ENCODE assay signal across 22 cellular contexts in genomic region chr1:27162090-27162489, GRCh38. TPM values are rescaled to one million over a fixed set of nuclear protein-coding genes. Genes with fewer than 3 reads are reported as not detected.
DNase-seq lines count a peak whose midpoint lies in the region; ATAC-seq and TF ChIP-seq lines count a peak whose summit lies in the region.
"Had no signal": no experiment of that assay in that cellular context is flagged by ENCODE, and none has a peak within 500 bp of the region (broad histone marks: within the 10 kb centered on the region; RNA-seq: fewer than 3 reads in every experiment).

No MANE protein-coding gene starts in this region.

- H3K27ac Mint-ChIP-seq in activated naive CD4-positive, alpha-beta T cell treated with anti-CD3 and anti-CD28 coated beads, Interleukin-2, amount 10 ng/mL, durations not matched to agents 7 days and 5 days, result peak overlapping the region; percentile 95
- peak overlapping the region; percentile 91 for H3K27ac Mint-ChIP-seq in type B pancreatic cell
- H3K27ac Mint-ChIP-seq: activated T-helper 2 cell treated with anti-CD3 and anti-CD28 coated beads, Interferon-gamma antibody, Interleukin-2, Interleukin-4, amounts not matched to agents 10 μg/mL and 5 μg/mL and 100 μg/mL, durations not matched to agents 14 hours and 24 hours and 36 hours; neural progenitor cell had no signal

- no peaks in the 10 kb centered on the region for H3K27me3 Mint-ChIP-seq in activated naive CD4-positive, alpha-beta T cell treated with anti-CD3 and anti-CD28 coated beads, Interleukin-2, amount 10 ng/mL, durations not matched to agents 7 days and 5 days
- H3K27me3 Mint-ChIP-seq in type B pancreatic cell, result no peaks in the 10 kb centered on the region

- no peaks in the 10 kb centered on the region for H3K9me3 Mint-ChIP-seq in activated naive CD4-positive, alpha-beta T cell treated with anti-CD3 and anti-CD28 coated beads, Interleukin-2, amount 10 ng/mL, durations not matched to agents 7 days and 5 days
- H3K9me3 Mint-ChIP-seq in type B pancreatic cell, result peaks cover 4% of the 10 kb centered on the region
- H3K9me3 Mint-ChIP-seq: activated T-helper 2 cell treated with anti-CD3 and anti-CD28 coated beads, Interferon-gamma antibody, Interleukin-2, Interleukin-4, amounts not matched to agents 10 μg/mL and 5 μg/mL and 100 μg/mL, durations not matched to agents 14 hours and 24 hours and 36 hours; neural progenitor cell had no signal

- no peak overlapping the region for H3K4me3 Mint-ChIP-seq in activated naive CD4-positive, alpha-beta T cell treated with anti-CD3 and anti-CD28 coated beads, Interleukin-2, amount 10 ng/mL, durations not matched to agents 7 days and 5 days
- H3K4me3 Mint-ChIP-seq in type B pancreatic cell, result no peak overlapping the region
- H3K4me3 Mint-ChIP-seq: neural progenitor cell had no signal

- no peak for TF ChIP-seq POLR2A in Peyer's patch (IDR thresholded peaks at IDR 0.05)

- H3K9me3 ChIP-seq in Peyer's patch, result no peaks in the 10 kb centered on the region

- peak overlapping the region; percentile 52 to 85 (median 67) for H3K27ac ChIP-seq in Peyer's patch
- H3K27ac ChIP-seq: cardiac muscle cell, dorsolateral prefrontal cortex, neural progenitor cell had no signal

- intact Hi-C loops in left colon (cut with DNase I, micrococcal nuclease), result no loop called here

- no peaks in the 10 kb centered on the region for H3K36me3 ChIP-seq in Peyer's patch
- H3K36me3 ChIP-seq: cardiac muscle cell, neural progenitor cell had no signal

- CTCF ChIA-PET in activated naive CD4-positive, alpha-beta T cell treated with anti-CD3 and anti-CD28 coated beads, Interleukin-2, amount 10 ng/mL, durations not matched to agents 7 days and 5 days (lab: Charles Lee), result interaction anchor here (1.3 to 1.9 kb wide), 3 partner anchors 50 to 118 kb away, joined by 3 to 9 read pairs (median 3); no protein-coding TSS in a partner anchor

- H3K36me3 Mint-ChIP-seq in activated naive CD4-positive, alpha-beta T cell treated with anti-CD3 and anti-CD28 coated beads, Interleukin-2, amount 10 ng/mL, durations not matched to agents 7 days and 5 days, result peaks cover 1% of the 10 kb centered on the region
- no peaks in the 10 kb centered on the region for H3K36me3 Mint-ChIP-seq in type B pancreatic cell
- H3K36me3 Mint-ChIP-seq: neural progenitor cell had no signal

- no peak overlapping the region for H3K4me3 ChIP-seq in Peyer's patch
- H3K4me3 ChIP-seq: cardiac muscle cell, dorsolateral prefrontal cortex, neural progenitor cell, skin epidermis had no signal

- TF ChIP-seq CTCF in Peyer's patch (IDR thresholded peaks at IDR 0.05) (no peak), type B pancreatic cell (conservative IDR thresholded peaks at IDR 0.05) (no peak)

- peaks cover 17% of the 10 kb centered on the region for H3K4me1 Mint-ChIP-seq in activated naive CD4-positive, alpha-beta T cell treated with anti-CD3 and anti-CD28 coated beads, Interleukin-2, amount 10 ng/mL, durations not matched to agents 7 days and 5 days
- peaks cover 4% of the 10 kb centered on the region for H3K4me1 Mint-ChIP-seq in type B pancreatic cell (ENCODE audit: unreplicated experiment)
- H3K4me1 Mint-ChIP-seq: neural progenitor cell had no signal

- no peak for DNase-seq in activated naive CD4-positive, alpha-beta T cell treated with anti-CD3 and anti-CD28 coated beads, Interleukin-2, amount 10 ng/mL, durations not matched to agents 7 days and 5 days
- DNase-seq in activated naive CD4-positive, alpha-beta T cell (lab: John Stamatoyannopoulos, UW), result no peak
- no peak for DNase-seq in Peyer's patch
- no peak for DNase-seq in left colon
- no peak for DNase-seq in type B pancreatic cell (ENCODE audit: extremely low spot score, unreplicated experiment)
- no peak for DNase-seq in stimulated activated CD4-positive, alpha-beta T cell treated with anti-CD3 and anti-CD28 coated beads, Interleukin-2, amount 100 ng/mL, for 48 hours
- DNase-seq: amygdala; COR-L47; dorsolateral prefrontal cortex; erythroblast; Kasumi-1; left cardiac atrium; NCI-H1105; NCI-H510A; Right ventricle myocardium superior; stimulated activated CD4-positive, alpha-beta T cell treated with anti-CD3 and anti-CD28 coated beads, Interleukin-4, amount 100 ng/mL, for 4 hours had no signal

- ATAC-seq in left colon, result peak; percentile 3
- no peak for ATAC-seq in HG02885 (IDR thresholded peaks at IDR 0.05; ENCODE audit: poor library complexity, unreplicated experiment)
- no peak for ATAC-seq in HG02678 (IDR thresholded peaks at IDR 0.05; ENCODE audit: unreplicated experiment)
- ATAC-seq: left cardiac atrium had no signal

- peaks cover 0 to 6% (median 4%) of the 10 kb centered on the region in 4 donors for H3K4me1 ChIP-seq in Peyer's patch
- H3K4me1 ChIP-seq: neural progenitor cell had no signal

- no peaks in the 10 kb centered on the region for H3K27me3 ChIP-seq in Peyer's patch
- H3K27me3 ChIP-seq: cardiac muscle cell, dorsolateral prefrontal cortex, neural progenitor cell had no signal

RNA-seq across cellular contexts. Expression of gene SLC9A1, which starts 7.2 kb away (rescaled TPM):
- total RNA-seq in Peyer's patch (10 to 100 TPM in 3 of 4 donors, 1 to 10 TPM in 1; 5.8 to 68.3 (median 48.2) TPM), left colon (100 to 1,000 TPM; 122 to 131 TPM), type B pancreatic cell (ENCODE audit: low replicate concordance) (28.8 and 41.9 TPM in 2 replicates)
